In genomic region chr1:110240476-110241210, GRCh38 we compare ENCODE assay signal across 12 cellular contexts. TPM values are rescaled to one million over a fixed set of nuclear protein-coding genes. Genes with fewer than 3 reads are reported as not detected.
A peak's percentile ranks its signal among the peaks of the same experiment; 100 is the strongest.
DNase-seq lines count a peak whose midpoint lies in the region; ATAC-seq and TF ChIP-seq lines count a peak whose summit lies in the region.
"Had no signal": no experiment of that assay in that cellular context is flagged by ENCODE, and none has a peak within 500 bp of the region (broad histone marks: within the 10 kb centered on the region; RNA-seq: fewer than 3 reads in every experiment).

No MANE protein-coding gene starts in this region.

- H3K27me3 ChIP-seq in H7 (ENCODE audit: control insufficient read depth, insufficient read depth, low read length), result peaks cover 3% of the 10 kb centered on the region
- no peaks in the 10 kb centered on the region for H3K27me3 ChIP-seq in trophoblast cell (ENCODE audit: insufficient read depth, low read length)
- H3K27me3 ChIP-seq: MG63 had no signal

- no peak overlapping the region for H3K27ac Mint-ChIP-seq in Calu3 (ENCODE audit: unreplicated experiment)
- peak overlapping the region in 4 of 6 donors; percentile 24 to 87 (median 40) for H3K27ac Mint-ChIP-seq in naive B cell
- H3K27ac Mint-ChIP-seq: CD4-positive, alpha-beta T cell had no signal

- H3K36me3 ChIP-seq in H7 (replicated peaks; ENCODE audit: control insufficient read depth, insufficient read depth, low read length) (no peaks in the 10 kb centered on the region), trophoblast cell (ENCODE audit: control insufficient read depth in 1 of 2, insufficient read depth in 2 of 2, low read length in 2 of 2) (no peaks in the 10 kb centered on the region)
- H3K36me3 ChIP-seq: MG63 had no signal

- H3K4me2 ChIP-seq in trophoblast cell (ENCODE audit: low read length), result no peak overlapping the region

- H2BK12ac ChIP-seq in trophoblast cell (ENCODE audit: low read length), result no peak overlapping the region

- no peaks in the 10 kb centered on the region for H3K79me1 ChIP-seq in trophoblast cell (ENCODE audit: low read length)

- no peaks in the 10 kb centered on the region for H3K9me3 ChIP-seq in trophoblast cell (ENCODE audit: insufficient read depth, low read depth, low read length)
- H3K9me3 ChIP-seq: MG63 had no signal

- no peak overlapping the region for H4K91ac ChIP-seq in trophoblast cell (ENCODE audit: low read depth, low read length)

- H3K4me1 Mint-ChIP-seq in Calu3 (ENCODE audit: low read depth, unreplicated experiment), result peaks cover 56% of the 10 kb centered on the region
- peaks cover 24 to 59% (median 33%) of the 10 kb centered on the region in 3 donors for H3K4me1 Mint-ChIP-seq in naive B cell

- H3K4me1 ChIP-seq in trophoblast cell (ENCODE audit: control insufficient read depth in 1 of 2, insufficient read depth in 2 of 2, low read length in 2 of 2), result no peaks in the 10 kb centered on the region

- H2AFZ ChIP-seq in trophoblast cell (ENCODE audit: insufficient read depth, low read length, poor library complexity), result no peak overlapping the region

- no peak overlapping the region for H3K23ac ChIP-seq in trophoblast cell (ENCODE audit: low read length)

- ATAC-seq in naive B cell (ENCODE audit: low read depth in 2 of 2), result no peak
- no peak for ATAC-seq in Right ventricle myocardium inferior

- H2BK5ac ChIP-seq in trophoblast cell (ENCODE audit: low read depth, low read length, poor library complexity), result no peak overlapping the region

- peak; percentile 9 for DNase-seq in Calu3
- DNase-seq in H7, result peak; percentile 50
- peak; percentile 4 for DNase-seq in NCI-H526 treated with DMSO at 0.1 percent for 48 hours (lab: John Stamatoyannopoulos, UW)
- DNase-seq in naive B cell, result no peak
- DNase-seq in Right ventricle myocardium inferior (ENCODE audit: missing footprints), result no peak
- DNase-seq in trophoblast cell, result no peak
- DNase-seq in RKO (ENCODE audit: low spot score), result no peak
- no peak for DNase-seq in germinal center (ENCODE audit: low spot score)
- DNase-seq: CD4-positive, alpha-beta T cell; erythroblast; MG63; NCI-H524 treated with DMSO at 0.1 percent for 48 hours had no signal

- no peak overlapping the region for H3K27ac ChIP-seq in trophoblast cell (ENCODE audit: low read depth, low read length)

- H3K9me3 Mint-ChIP-seq in Calu3 (ENCODE audit: low read depth, unreplicated experiment), result no peaks in the 10 kb centered on the region
- H3K9me3 Mint-ChIP-seq in naive B cell, result no peaks in the 10 kb centered on the region
- H3K9me3 Mint-ChIP-seq: CD4-positive, alpha-beta T cell had no signal

- H3K4ac ChIP-seq in trophoblast cell (ENCODE audit: low read depth, low read length), result no peak overlapping the region

- H3K79me2 ChIP-seq in trophoblast cell (ENCODE audit: control insufficient read depth, insufficient read depth, low read length, poor library complexity), result no peaks in the 10 kb centered on the region

- H2AK5ac ChIP-seq in trophoblast cell (ENCODE audit: low read length), result no peak overlapping the region

- H3K4me3 Mint-ChIP-seq in Calu3 (ENCODE audit: low read depth, unreplicated experiment), result peak overlapping the region; percentile 24
- H3K4me3 Mint-ChIP-seq in naive B cell, result no peak overlapping the region
- H3K4me3 Mint-ChIP-seq: CD4-positive, alpha-beta T cell had no signal

- H3K36me3 Mint-ChIP-seq in Calu3 (ENCODE audit: insufficient read depth, unreplicated experiment) (peaks cover 27% of the 10 kb centered on the region), naive B cell (no peaks in the 10 kb centered on the region)

- H3K18ac ChIP-seq in trophoblast cell (ENCODE audit: low read length), result no peak overlapping the region

- intact Hi-C loops in Calu3 (cut with micrococcal nuclease; ENCODE audit: unreplicated experiment), result no loop called here
- intact Hi-C loops in Right ventricle myocardium inferior (cut with DNase I), result no loop called here

- WGBS in trophoblast cell (ENCODE audit: extremely low coverage, insufficient coverage, insufficient read length), result no CpG with 5 or more reads among the region's 13 CpGs

- BruUV-seq in Calu3 (replicated peaks; lab: Mats Ljungman, UMichigan), result no TSS peak

- CTCF ChIA-PET in Calu3 (lab: Charles Lee), result no interaction called here

- H3K27me3 Mint-ChIP-seq in Calu3 (ENCODE audit: unreplicated experiment), result no peaks in the 10 kb centered on the region
- H3K27me3 Mint-ChIP-seq in naive B cell, result no peaks in the 10 kb centered on the region
- H3K27me3 Mint-ChIP-seq: CD4-positive, alpha-beta T cell had no signal

- TF ChIP-seq CTCF in Calu3 (IDR thresholded peaks at IDR 0.05; ENCODE audit: unreplicated experiment), result no peak

- H4K8ac ChIP-seq in trophoblast cell (ENCODE audit: low read depth, low read length), result no peak overlapping the region

- H3K4me3 ChIP-seq in H7 (ENCODE audit: insufficient read depth, low read depth, low read length), result no peak overlapping the region
- no peak overlapping the region for H3K4me3 ChIP-seq in trophoblast cell (ENCODE audit: low read depth, low read length)
- H3K4me3 ChIP-seq: MG63 had no signal

- no peak overlapping the region for H3K14ac ChIP-seq in trophoblast cell (ENCODE audit: low read length)

- no peak overlapping the region for H3K9ac ChIP-seq in trophoblast cell (ENCODE audit: low read length)

- H4K12ac ChIP-seq in trophoblast cell (ENCODE audit: low read depth, low read length), result no peak overlapping the region

- H2BK120ac ChIP-seq in trophoblast cell (ENCODE audit: insufficient read depth, low read length, poor library complexity), result no peak overlapping the region

RNA-seq across cellular contexts. Expression of gene KCNC4, which starts 30.5 kb away (rescaled TPM):
- total RNA-seq in Calu3 (2022) (16.0 and 24.3 TPM in 2 replicates), Right ventricle myocardium inferior (5.1 TPM)
- total RNA-seq in H7 (2014; rRNA removed; shearing (Covaris generic)), result 3.3 and 8.6 TPM in 2 replicates
- 1 to 10 TPM; 1.1 to 2.4 (median 1.3) TPM for polyA plus RNA-seq in naive B cell (ENCODE audit: low read depth in 6 of 6)
- 0.83 and 1.00 TPM in 2 replicates for polyA plus RNA-seq in trophoblast cell (2013)

Comparison
In these comparisons a context has a peak if more than half of its experiments do, and no peak if none do; other contexts are left out.
1. DNase-seq: peak in Calu3 (single experiment), H7 (single experiment) and NCI-H526 treated with DMSO at 0.1 percent for 48 hours (single experiment); none in naive B cell (single experiment), Right ventricle myocardium inferior (single experiment), trophoblast cell (0 of 2), RKO (single experiment) and germinal center (single experiment).